Comparison of ENCODE assay signal across 9 cellular contexts in the genomic region with DNA sequence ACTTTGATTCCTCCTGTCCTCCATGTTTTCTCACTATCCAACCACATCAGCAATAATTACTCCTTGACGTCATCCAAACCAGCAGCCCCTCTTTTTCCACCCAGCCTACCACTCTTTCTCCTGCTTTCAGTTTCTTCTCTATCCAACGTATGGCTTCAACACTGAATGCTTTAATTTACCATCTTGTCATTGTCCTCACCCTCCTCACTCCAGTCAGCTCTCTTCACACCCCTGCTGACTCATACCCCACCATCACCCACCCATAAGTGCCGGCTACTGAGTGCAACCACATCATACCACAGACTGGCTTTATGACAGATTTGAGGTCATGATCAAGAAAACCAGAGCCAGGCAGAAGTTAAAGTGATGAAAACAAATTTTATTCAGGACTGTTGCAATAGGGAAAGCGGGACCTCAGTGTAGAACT. TPM values are rescaled to one million over a fixed set of nuclear protein-coding genes. Genes with fewer than 3 reads are reported as not detected.
DNase-seq lines count a peak whose midpoint lies in the region; ATAC-seq lines count a peak whose summit lies in the region.
"Had no signal": no experiment of that assay in that cellular context is flagged by ENCODE, and none has a peak within 500 bp of the region (broad histone marks: within the 10 kb centered on the region; RNA-seq: fewer than 3 reads in every experiment).

No MANE protein-coding gene starts in this region.

- WGBS in trophoblast cell (ENCODE audit: extremely low coverage, insufficient coverage, insufficient read length), result no CpG with 5 or more reads among the region's 4 CpGs

- no peaks in the 10 kb centered on the region for H3K79me1 ChIP-seq in trophoblast cell (ENCODE audit: low read length)

- H3K4me3 ChIP-seq in trophoblast cell (ENCODE audit: low read depth, low read length), result no peak overlapping the region

- H3K14ac ChIP-seq in trophoblast cell (ENCODE audit: low read length), result no peak overlapping the region

- no peaks in the 10 kb centered on the region for H3K36me3 ChIP-seq in trophoblast cell (ENCODE audit: control insufficient read depth in 1 of 2, insufficient read depth in 2 of 2, low read length in 2 of 2)

- H2AK5ac ChIP-seq in trophoblast cell (ENCODE audit: low read length), result no peak overlapping the region

- H3K4me3 Mint-ChIP-seq in activated CD4-positive, alpha-beta T cell treated with anti-CD3 and anti-CD28 coated beads, Interleukin-2, amount 10 ng/mL, durations not matched to agents 7 days and 5 days, result no peak overlapping the region

- ATAC-seq in HG03025 (IDR thresholded peaks at IDR 0.05; ENCODE audit: low FRiP score, unreplicated experiment) (no peak), HG03095 (IDR thresholded peaks at IDR 0.05; ENCODE audit: unreplicated experiment) (no peak)

- POLR2A ChIA-PET in activated CD4-positive, alpha-beta T cell treated with anti-CD3 and anti-CD28 coated beads, Interleukin-2, amount 10 ng/mL, durations not matched to agents 7 days and 5 days (lab: Charles Lee), result interaction anchor here (1.0 kb wide), 1 partner anchor 10 kb away, joined by 3 read pairs; a partner anchor contains a TSS

- H4K91ac ChIP-seq in trophoblast cell (ENCODE audit: low read depth, low read length), result no peak overlapping the region

- H3K18ac ChIP-seq in trophoblast cell (ENCODE audit: low read length), result no peak overlapping the region

- no peak overlapping the region for H3K4ac ChIP-seq in trophoblast cell (ENCODE audit: low read depth, low read length)

- no peak overlapping the region for H2BK120ac ChIP-seq in trophoblast cell (ENCODE audit: insufficient read depth, low read length, poor library complexity)

- DNase-seq in AG20443 (ENCODE audit: low spot score), result peak; percentile 75
- DNase-seq in HCEC 1CT, result peak; percentile 33
- DNase-seq in activated CD4-positive, alpha-beta T cell treated with anti-CD3 and anti-CD28 coated beads, Interleukin-2, amount 10 ng/mL, durations not matched to agents 7 days and 5 days, result peak; percentile 50
- peak; percentile 88 for DNase-seq in iris pigment epithelial cell (ENCODE audit: low read depth)
- no peak for DNase-seq in NCI-H1694 treated with DMSO at 0.1 percent for 48 hours (lab: John Stamatoyannopoulos, UW)
- DNase-seq in trophoblast cell, result no peak

- no peak overlapping the region for H3K4me2 ChIP-seq in trophoblast cell (ENCODE audit: low read length)

- H3K27me3 Mint-ChIP-seq in activated CD4-positive, alpha-beta T cell treated with anti-CD3 and anti-CD28 coated beads, Interleukin-2, amount 10 ng/mL, durations not matched to agents 7 days and 5 days, result peaks cover 17% of the 10 kb centered on the region

- H3K4me1 ChIP-seq in trophoblast cell (ENCODE audit: control insufficient read depth in 1 of 2, insufficient read depth in 2 of 2, low read length in 2 of 2), result no peaks in the 10 kb centered on the region

- no peak overlapping the region for H3K9ac ChIP-seq in trophoblast cell (ENCODE audit: low read length)

- peak overlapping the region; percentile 57 for H3K27ac Mint-ChIP-seq in activated CD4-positive, alpha-beta T cell treated with anti-CD3 and anti-CD28 coated beads, Interleukin-2, amount 10 ng/mL, durations not matched to agents 7 days and 5 days

- H3K27ac ChIP-seq in trophoblast cell (ENCODE audit: low read depth, low read length), result no peak overlapping the region

- H3K27me3 ChIP-seq in trophoblast cell (ENCODE audit: insufficient read depth, low read length), result no peaks in the 10 kb centered on the region

- H2AFZ ChIP-seq in trophoblast cell (ENCODE audit: insufficient read depth, low read length, poor library complexity), result no peak overlapping the region

- H3K36me3 Mint-ChIP-seq in activated CD4-positive, alpha-beta T cell treated with anti-CD3 and anti-CD28 coated beads, Interleukin-2, amount 10 ng/mL, durations not matched to agents 7 days and 5 days (ENCODE audit: low read depth), result peaks cover 5% of the 10 kb centered on the region

- no peaks in the 10 kb centered on the region for H3K9me3 ChIP-seq in trophoblast cell (ENCODE audit: insufficient read depth, low read depth, low read length)

- no peak overlapping the region for H4K12ac ChIP-seq in trophoblast cell (ENCODE audit: low read depth, low read length)

- peaks cover 35% of the 10 kb centered on the region for H3K4me1 Mint-ChIP-seq in activated CD4-positive, alpha-beta T cell treated with anti-CD3 and anti-CD28 coated beads, Interleukin-2, amount 10 ng/mL, durations not matched to agents 7 days and 5 days

- H4K8ac ChIP-seq in trophoblast cell (ENCODE audit: low read depth, low read length), result no peak overlapping the region

- no peak overlapping the region for H2BK5ac ChIP-seq in trophoblast cell (ENCODE audit: low read depth, low read length, poor library complexity)

- no peak overlapping the region for H2BK12ac ChIP-seq in trophoblast cell (ENCODE audit: low read length)

- peaks cover 2% of the 10 kb centered on the region for H3K9me3 Mint-ChIP-seq in activated CD4-positive, alpha-beta T cell treated with anti-CD3 and anti-CD28 coated beads, Interleukin-2, amount 10 ng/mL, durations not matched to agents 7 days and 5 days

- H3K79me2 ChIP-seq in trophoblast cell (ENCODE audit: control insufficient read depth, insufficient read depth, low read length, poor library complexity), result no peaks in the 10 kb centered on the region

- CTCF ChIA-PET in activated CD4-positive, alpha-beta T cell treated with anti-CD3 and anti-CD28 coated beads, Interleukin-2, amount 10 ng/mL, durations not matched to agents 7 days and 5 days (lab: Charles Lee), result no interaction called here

- H3K23ac ChIP-seq in trophoblast cell (ENCODE audit: low read length), result no peak overlapping the region

RNA-seq across cellular contexts. Expression of a gene that starts 9.8 kb away (rescaled TPM):
- 100 to 1,000 TPM; 224 to 260 TPM for total RNA-seq in activated CD4-positive, alpha-beta T cell treated with anti-CD3 and anti-CD28 coated beads, Interleukin-2, amount 10 ng/mL, durations not matched to agents 7 days and 5 days
- 470 and 474 TPM in 2 replicates for polyA plus RNA-seq in trophoblast cell (2013)

RNA-seq across cellular contexts. Expression of a gene that starts 58.4 kb away (rescaled TPM):
- not detected for total RNA-seq in activated CD4-positive, alpha-beta T cell treated with anti-CD3 and anti-CD28 coated beads, Interleukin-2, amount 10 ng/mL, durations not matched to agents 7 days and 5 days
- polyA plus RNA-seq in trophoblast cell (2013), result 0.40 and 0.63 TPM in 2 replicates
- total RNA-seq: cerebellum had no signal

Comparison
In these comparisons a context has a peak if more than half of its experiments do, and no peak if none do; other contexts are left out.
1. DNase-seq: peak in AG20443 (single experiment), HCEC 1CT (single experiment), activated CD4-positive, alpha-beta T cell treated with anti-CD3 and anti-CD28 coated beads, Interleukin-2, amount 10 ng/mL, durations not matched to agents 7 days and 5 days (single experiment) and iris pigment epithelial cell (single experiment); none in NCI-H1694 treated with DMSO at 0.1 percent for 48 hours (single experiment) and trophoblast cell (0 of 2).